33 cellular contexts compared by ENCODE assay signal in the genomic region with DNA sequence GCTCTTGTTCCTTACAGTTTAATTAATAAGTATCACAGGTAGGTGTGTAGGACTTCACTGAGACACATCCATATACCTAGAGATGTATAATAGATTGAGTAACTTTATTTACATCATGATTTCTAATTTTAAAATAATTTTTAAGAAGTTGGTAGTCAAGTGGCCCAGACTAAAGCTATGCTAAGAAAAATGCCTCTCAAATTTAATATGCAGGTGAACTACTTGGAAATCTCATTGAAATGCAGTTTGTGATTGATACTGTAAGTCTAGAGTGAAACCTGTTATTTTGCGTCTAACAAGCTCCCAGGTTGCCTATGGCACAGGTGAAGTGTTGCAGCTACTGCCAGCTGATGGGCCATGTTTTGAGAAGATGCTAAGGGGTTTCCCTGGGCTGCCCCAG. TPM values are rescaled to one million over a fixed set of nuclear protein-coding genes. Genes with fewer than 3 reads are reported as not detected.
"Had no signal": no experiment of that assay in that cellular context is flagged by ENCODE, and none has a peak within 500 bp of the region (broad histone marks: within the 10 kb centered on the region; RNA-seq: fewer than 3 reads in every experiment).

A gene (plus strand): TSS at position 301 of the 400 bp plus-strand sequence.

- DNase-seq: stimulated activated CD4-positive, alpha-beta T cell treated with anti-CD3 and anti-CD28 coated beads, Interleukin-2, amount 100 ng/mL, for 48 hours; stimulated activated CD4-positive, alpha-beta T cell treated with anti-CD3 and anti-CD28 coated beads, Interleukin-4, amount 100 ng/mL, for 1 hour; stimulated activated CD4-positive, alpha-beta T cell treated with anti-CD3 and anti-CD28 coated beads, Interleukin-4, amount 100 ng/mL, for 24 hours; stimulated activated CD4-positive, alpha-beta T cell treated with anti-CD3 and anti-CD28 coated beads, Interleukin-4, amount 100 ng/mL, for 4 hours; stimulated activated CD8-positive, alpha-beta memory T cell treated with anti-CD3 and anti-CD28 coated beads, Interleukin-4, amount 100 ng/mL, for 48 hours; stimulated activated naive B cell treated with anti-CD40 and anti-IgM and Interleukin-4, amounts not matched to agents 10 μg/mL and 1 μg/mL and 100 μg/mL, for 72 hours; stimulated activated naive CD4-positive, alpha-beta T cell; stimulated activated naive CD4-positive, alpha-beta T cell treated with Interleukin-2 at 50 U/mL for 16 hours; stimulated activated naive CD8-positive, alpha-beta T cell treated with anti-CD3 and anti-CD28 coated beads, Interleukin-15, amount 100 ng/mL, for 72 hours; stimulated activated naive CD8-positive, alpha-beta T cell treated with anti-CD3 and anti-CD28 coated beads, Interleukin-15, Interleukin-2, amounts not matched to agents 100 U/mL and 50 U/mL, for 24 hours; stomach; substantia nigra; testis; thyroid gland; tibial artery; transverse colon; trophoblast cell; upper lobe of left lung; upper lobe of right lung; uterus had no signal

- H3K4me3 Mint-ChIP-seq: stimulated activated effector memory CD8-positive, alpha-beta T cell treated with anti-CD3 and anti-CD28 coated beads, Interleukin-12 subunit alpha, Interleukin-12 subunit beta, amount 100 ng/mL, for 72 hours; stimulated activated memory B cell treated with anti-CD40 and anti-IgM and Interleukin-4, amounts not matched to agents 10 μg/mL and 1 μg/mL and 100 μg/mL, for 72 hours; stimulated activated naive B cell treated with anti-CD40 and anti-IgM and Interleukin-4, amounts not matched to agents 10 μg/mL and 1 μg/mL and 100 μg/mL, for 72 hours; stimulated activated naive CD8-positive, alpha-beta T cell treated with anti-CD3 and anti-CD28 coated beads, Interleukin-15, amount 100 ng/mL, for 72 hours; stimulated activated naive CD8-positive, alpha-beta T cell treated with anti-CD3 and anti-CD28 coated beads, Interleukin-15, Interleukin-2, amounts not matched to agents 100 ng/mL and 50 ng/mL, for 24 hours; type B pancreatic cell had no signal

- ATAC-seq: stimulated activated effector memory CD8-positive, alpha-beta T cell treated with anti-CD3 and anti-CD28 coated beads, Interleukin-12 subunit alpha, Interleukin-12 subunit beta, amount 100 ng/mL, for 72 hours; stimulated activated memory B cell treated with anti-CD40 and anti-IgM and Interleukin-4, amounts not matched to agents 10 μg/mL and 1 μg/mL and 100 μg/mL, for 72 hours; stimulated activated naive B cell treated with anti-CD40 and anti-IgM and Interleukin-4, amounts not matched to agents 10 μg/mL and 1 μg/mL and 100 μg/mL, for 72 hours; stimulated activated naive CD8-positive, alpha-beta T cell treated with anti-CD3 and anti-CD28 coated beads, Interleukin-15, amount 100 ng/mL, for 72 hours; stimulated activated naive CD8-positive, alpha-beta T cell treated with anti-CD3 and anti-CD28 coated beads, Interleukin-15, Interleukin-2, amounts not matched to agents 100 U/mL and 50 U/mL, for 24 hours; upper lobe of right lung had no signal

- H3K27ac ChIP-seq: stomach, suprapubic skin, testis, thoracic aorta, thyroid gland, tibial artery, tibial nerve, transverse colon, upper lobe of left lung, upper lobe of right lung, uterus, vagina had no signal

- H3K4me1 ChIP-seq: stomach, suprapubic skin, testis, thyroid gland, tibial artery, tibial nerve, transverse colon, upper lobe of left lung, upper lobe of right lung, uterus, vagina had no signal

- H3K36me3 ChIP-seq: stomach, suprapubic skin, thoracic aorta, thyroid gland, tibial artery, tibial nerve, transverse colon, upper lobe of left lung, upper lobe of right lung, uterus, vagina had no signal

- H3K27me3 ChIP-seq: stomach, suprapubic skin, testis, thyroid gland, tibial artery, tibial nerve, transverse colon, upper lobe of left lung, upper lobe of right lung, uterus, vagina had no signal

- H3K27me3 Mint-ChIP-seq: stimulated activated memory B cell treated with anti-CD40 and anti-IgM and Interleukin-4, amounts not matched to agents 10 μg/mL and 1 μg/mL and 100 μg/mL, for 72 hours; stimulated activated naive CD8-positive, alpha-beta T cell treated with anti-CD3 and anti-CD28 coated beads, Interleukin-15, amount 100 ng/mL, for 72 hours; type B pancreatic cell had no signal

- H3K9me3 Mint-ChIP-seq: stimulated activated naive B cell treated with anti-CD40 and anti-IgM and Interleukin-4, amounts not matched to agents 10 μg/mL and 1 μg/mL and 100 μg/mL, for 72 hours; stimulated activated naive CD8-positive, alpha-beta T cell treated with anti-CD3 and anti-CD28 coated beads, Interleukin-15, amount 100 ng/mL, for 72 hours; stimulated activated naive CD8-positive, alpha-beta T cell treated with anti-CD3 and anti-CD28 coated beads, Interleukin-15, Interleukin-2, amounts not matched to agents 100 ng/mL and 50 ng/mL, for 24 hours; type B pancreatic cell had no signal

- H3K27ac Mint-ChIP-seq: stimulated activated effector memory CD8-positive, alpha-beta T cell treated with anti-CD3 and anti-CD28 coated beads, Interleukin-12 subunit alpha, Interleukin-12 subunit beta, amount 100 ng/mL, for 72 hours; stimulated activated memory B cell treated with anti-CD40 and anti-IgM and Interleukin-4, amounts not matched to agents 10 μg/mL and 1 μg/mL and 100 μg/mL, for 72 hours; stimulated activated naive B cell treated with anti-CD40 and anti-IgM and Interleukin-4, amounts not matched to agents 10 μg/mL and 1 μg/mL and 100 μg/mL, for 72 hours; stimulated activated naive CD8-positive, alpha-beta T cell treated with anti-CD3 and anti-CD28 coated beads, Interleukin-15, amount 100 ng/mL, for 72 hours; stimulated activated naive CD8-positive, alpha-beta T cell treated with anti-CD3 and anti-CD28 coated beads, Interleukin-15, Interleukin-2, amounts not matched to agents 100 ng/mL and 50 ng/mL, for 24 hours; type B pancreatic cell had no signal

- H3K9me3 ChIP-seq: stomach, suprapubic skin, testis, thoracic aorta, thyroid gland, tibial artery, transverse colon, upper lobe of left lung, upper lobe of right lung, uterus, vagina had no signal

- FAIRE-seq: urothelium cell line had no signal

- H3K4me1 Mint-ChIP-seq: stimulated activated effector memory CD8-positive, alpha-beta T cell treated with anti-CD3 and anti-CD28 coated beads, Interleukin-12 subunit alpha, Interleukin-12 subunit beta, amount 100 ng/mL, for 72 hours; stimulated activated memory B cell treated with anti-CD40 and anti-IgM and Interleukin-4, amounts not matched to agents 10 μg/mL and 1 μg/mL and 100 μg/mL, for 72 hours; stimulated activated naive B cell treated with anti-CD40 and anti-IgM and Interleukin-4, amounts not matched to agents 10 μg/mL and 1 μg/mL and 100 μg/mL, for 72 hours; stimulated activated naive CD8-positive, alpha-beta T cell treated with anti-CD3 and anti-CD28 coated beads, Interleukin-15, amount 100 ng/mL, for 72 hours had no signal

- H3K36me3 Mint-ChIP-seq: stimulated activated effector memory CD8-positive, alpha-beta T cell treated with anti-CD3 and anti-CD28 coated beads, Interleukin-12 subunit alpha, Interleukin-12 subunit beta, amount 100 ng/mL, for 72 hours; stimulated activated memory B cell treated with anti-CD40 and anti-IgM and Interleukin-4, amounts not matched to agents 10 μg/mL and 1 μg/mL and 100 μg/mL, for 72 hours; type B pancreatic cell had no signal

- H3K4me3 ChIP-seq: stomach, suprapubic skin, testis, thoracic aorta, thyroid gland, tibial artery, tibial nerve, transverse colon, upper lobe of left lung, upper lobe of right lung, uterus, vagina had no signal

RNA-seq across cellular contexts. Expression of the gene that starts here (rescaled TPM):
- total RNA-seq: stomach, subcutaneous adipose tissue, suprapubic skin, temporal lobe, thoracic aorta, thyroid gland, tibial nerve, transverse colon, upper lobe of left lung, upper lobe of right lung, ureter, urinary bladder, uterus, vagina had no signal
- polyA plus RNA-seq: stomach, urinary bladder had no signal
